In genomic region chr7:154493594-154493993, GRCh38 we compare ENCODE assay signal across 3 cellular contexts.
TF ChIP-seq lines count a peak whose summit lies in the region.

No MANE protein-coding gene starts in this region.

TF ChIP-seq in A549, 52 proteins besides CTCF, POLR2A, EP300 and RAD21:
- TF ChIP-seq FOSB (CRISPR knock-in tag; IDR thresholded peaks at IDR 0.05): no peak
- peak; percentile 81 to 86 for TF ChIP-seq CEBPB (IDR thresholded peaks at IDR 0.05)
- TF ChIP-seq NFE2L2 (conservative IDR thresholded peaks at IDR 0.05; ENCODE audit: low read length): no peak

TF ChIP-seq in IMR-90, 13 proteins besides CTCF, POLR2A, EP300 and RAD21:
- TF ChIP-seq RCOR1 (IDR thresholded peaks at IDR 0.05; ENCODE audit: insufficient replicate concordance, low read length) (no peak), CEBPB (IDR thresholded peaks at IDR 0.05; ENCODE audit: low read depth, low read length) (peak; percentile 74)
TF ChIP-seq in IMR-90: peak in this region for 1.

TF ChIP-seq in H1, 55 proteins besides CTCF, POLR2A, EP300 and RAD21:
- TF ChIP-seq KDM1A (IDR thresholded peaks at IDR 0.05; ENCODE audit: borderline replicate concordance, low read length): no peak
- TF ChIP-seq CEBPB (IDR thresholded peaks at IDR 0.05; ENCODE audit: low read depth, low read length): peak; percentile 87
- no peak for TF ChIP-seq SIRT6 (IDR thresholded peaks at IDR 0.05; ENCODE audit: low read length)
